ENCODE assay signal across 11 cellular contexts in genomic region chr11:82191690-82192089, GRCh38.
"Had no signal": no experiment of that assay in that cellular context is flagged by ENCODE, and none has a peak within 500 bp of the region (broad histone marks: within the 10 kb centered on the region; RNA-seq: fewer than 3 reads in every experiment).

No MANE protein-coding gene starts in this region.

- H3K27me3 ChIP-seq: gastrocnemius medialis, heart right ventricle, testis had no signal

- H3K4me1 ChIP-seq: gastrocnemius medialis, heart right ventricle, psoas muscle, testis had no signal

- H3K4me3 ChIP-seq: gastrocnemius medialis, heart right ventricle, psoas muscle, testis had no signal

- DNase-seq: activated naive CD4-positive, alpha-beta T cell treated with anti-CD3 and anti-CD28 coated beads for 36 hours; activated naive CD8-positive, alpha-beta T cell treated with anti-CD3 and anti-CD28 coated beads, Interleukin-2, amount 50 U/mL, for 24 hours; aorta; endodermal cell; gastrocnemius medialis; heart right ventricle; left cardiac atrium; midbrain; stimulated activated naive CD8-positive, alpha-beta T cell treated with anti-CD3 and anti-CD28 coated beads, Interleukin-15, amount 100 ng/mL, for 72 hours; testis had no signal

- H3K9me3 ChIP-seq: gastrocnemius medialis, heart right ventricle, psoas muscle, testis had no signal

- H3K27ac ChIP-seq: gastrocnemius medialis, heart right ventricle, psoas muscle, testis had no signal

- H3K36me3 ChIP-seq: gastrocnemius medialis, heart right ventricle had no signal
